ENCODE assay signal across 31 cellular contexts in the genomic region with DNA sequence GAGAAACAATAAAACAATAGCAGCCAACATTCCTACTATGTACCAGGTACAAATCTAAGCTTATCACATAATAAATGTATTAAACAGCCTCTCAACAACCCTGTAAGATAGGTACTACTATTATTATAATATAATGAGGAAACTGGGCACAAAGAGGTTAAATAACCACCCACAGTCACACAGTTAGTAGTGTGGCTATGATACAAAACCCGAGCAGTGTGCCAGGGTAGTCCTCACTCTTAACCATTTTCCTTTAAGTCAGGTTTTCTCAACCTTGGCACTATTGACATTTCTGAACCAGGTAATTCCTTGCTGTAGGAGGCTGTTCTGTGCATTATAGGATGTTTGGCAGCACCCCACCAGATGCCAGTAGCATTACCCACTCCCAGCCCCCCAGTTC.
"Had no signal": no experiment of that assay in that cellular context is flagged by ENCODE, and none has a peak within 500 bp of the region (broad histone marks: within the 10 kb centered on the region; RNA-seq: fewer than 3 reads in every experiment).

No MANE protein-coding gene starts in this region.

- H3K27me3 Mint-ChIP-seq: activated naive CD8-positive, alpha-beta T cell treated with anti-CD3 and anti-CD28 coated beads for 36 hours; brain; naive thymus-derived CD8-positive, alpha-beta T cell; stimulated activated naive CD8-positive, alpha-beta T cell treated with anti-CD3 and anti-CD28 coated beads, Interleukin-15, Interleukin-2, amounts not matched to agents 100 ng/mL and 50 ng/mL, for 24 hours had no signal

- H3K4me2 ChIP-seq: hepatocyte had no signal

- H3K36me3 ChIP-seq: adrenal gland, cardiac muscle cell, gastrocnemius medialis, pancreas, prostate gland, upper lobe of left lung, vagina had no signal

- H3K9me3 ChIP-seq: adrenal gland, gastrocnemius medialis, pancreas, prostate gland, upper lobe of left lung, vagina had no signal

- DNase-seq: activated CD4-positive, alpha-beta T cell treated with anti-CD3 and anti-CD28 coated beads for 4 hours; activated CD4-positive, alpha-beta T cell treated with anti-CD3 and anti-CD28 coated beads, Interleukin-2, amount 50 U/mL, for 4 hours; activated effector memory CD4-positive, alpha-beta T cell treated with Interleukin-2 at 50 U/mL for 16 hours; activated naive CD4-positive, alpha-beta T cell treated with anti-CD3 and anti-CD28 coated beads for 36 hours; activated naive CD8-positive, alpha-beta T cell treated with anti-CD3 and anti-CD28 coated beads for 36 hours; activated T-cell treated with anti-CD3 and anti-CD28 coated beads for 4 hours; activated T-cell treated with anti-CD3 and anti-CD28 coated beads, Interleukin-2, amount 50 U/mL, for 72 hours; adrenal gland; aorta; dorsolateral prefrontal cortex; effector memory CD4-positive, alpha-beta T cell; gastrocnemius medialis; islet precursor cell; left cardiac atrium; naive thymus-derived CD8-positive, alpha-beta T cell; nucleus accumbens; pancreas; retina; stimulated activated CD4-positive, alpha-beta T cell treated with anti-CD3 and anti-CD28 coated beads, Interleukin-12 subunit alpha, Interleukin-12 subunit beta, amount 100 ng/mL, for 4 hours; stimulated activated CD4-positive, alpha-beta T cell treated with anti-CD3 and anti-CD28 coated beads, Interleukin-4, amount 100 ng/mL, for 1 hour; upper lobe of left lung had no signal

- H3K4me3 Mint-ChIP-seq: activated naive CD4-positive, alpha-beta T cell treated with anti-CD3 and anti-CD28 coated beads for 36 hours; activated naive CD8-positive, alpha-beta T cell treated with anti-CD3 and anti-CD28 coated beads for 36 hours; activated T-cell treated with anti-CD3 and anti-CD28 coated beads, Interleukin-2, amount 50 U/mL, for 72 hours; brain; naive thymus-derived CD8-positive, alpha-beta T cell; neural crest cell; stimulated activated naive CD8-positive, alpha-beta T cell treated with anti-CD3 and anti-CD28 coated beads, Interleukin-15, Interleukin-2, amounts not matched to agents 100 ng/mL and 50 ng/mL, for 24 hours had no signal

- H3K9me3 Mint-ChIP-seq: activated naive CD4-positive, alpha-beta T cell treated with anti-CD3 and anti-CD28 coated beads for 36 hours; activated naive CD8-positive, alpha-beta T cell treated with anti-CD3 and anti-CD28 coated beads for 36 hours; activated T-cell treated with anti-CD3 and anti-CD28 coated beads, Interleukin-2, amount 50 U/mL, for 72 hours; brain; naive thymus-derived CD8-positive, alpha-beta T cell; neural crest cell; stimulated activated naive CD8-positive, alpha-beta T cell treated with anti-CD3 and anti-CD28 coated beads, Interleukin-15, Interleukin-2, amounts not matched to agents 100 ng/mL and 50 ng/mL, for 24 hours had no signal

- H3K27ac Mint-ChIP-seq: activated naive CD4-positive, alpha-beta T cell treated with anti-CD3 and anti-CD28 coated beads for 36 hours; activated naive CD8-positive, alpha-beta T cell treated with anti-CD3 and anti-CD28 coated beads for 36 hours; activated T-cell treated with anti-CD3 and anti-CD28 coated beads, Interleukin-2, amount 50 U/mL, for 72 hours; brain; naive thymus-derived CD8-positive, alpha-beta T cell; stimulated activated naive CD8-positive, alpha-beta T cell treated with anti-CD3 and anti-CD28 coated beads, Interleukin-15, Interleukin-2, amounts not matched to agents 100 ng/mL and 50 ng/mL, for 24 hours had no signal

- H3K4me3 ChIP-seq: adrenal gland, cardiac muscle cell, coronary artery, dorsolateral prefrontal cortex, gastrocnemius medialis, hepatocyte, pancreas, prostate gland, skin epidermis, upper lobe of left lung, vagina had no signal

- H3K27ac ChIP-seq: adrenal gland, cardiac muscle cell, coronary artery, dorsolateral prefrontal cortex, gastrocnemius medialis, hepatocyte, pancreas, prostate gland, skin epidermis, upper lobe of left lung, vagina had no signal

- H2AFZ ChIP-seq: hepatocyte had no signal

- H3K36me3 Mint-ChIP-seq: activated naive CD8-positive, alpha-beta T cell treated with anti-CD3 and anti-CD28 coated beads for 36 hours; brain; naive thymus-derived CD8-positive, alpha-beta T cell had no signal

- H3K4me1 ChIP-seq: prostate gland, vagina had no signal

- H3K27me3 ChIP-seq: adrenal gland, cardiac muscle cell, dorsolateral prefrontal cortex, gastrocnemius medialis, hepatocyte, pancreas, upper lobe of left lung, vagina had no signal

- ATAC-seq: activated T-cell treated with anti-CD3 and anti-CD28 coated beads, Interleukin-2, amount 50 U/mL, for 72 hours; gastrocnemius medialis; left cardiac atrium; naive thymus-derived CD8-positive, alpha-beta T cell; sciatic nerve had no signal
